22 cellular contexts compared by ENCODE assay signal in genomic region chr5:141810702-141811101, GRCh38.
"Had no signal": no experiment of that assay in that cellular context is flagged by ENCODE, and none has a peak within 500 bp of the region (broad histone marks: within the 10 kb centered on the region; RNA-seq: fewer than 3 reads in every experiment).

No MANE protein-coding gene starts in this region.

- H3K4me3 Mint-ChIP-seq: memory B cell; natural killer cell; stimulated activated naive CD8-positive, alpha-beta T cell treated with anti-CD3 and anti-CD28 coated beads, Interleukin-15, amount 100 ng/mL, for 72 hours had no signal

- H3K27me3 ChIP-seq: dorsolateral prefrontal cortex, ovary, vagina had no signal

- H3K36me3 Mint-ChIP-seq: memory B cell, natural killer cell had no signal

- H3K27ac ChIP-seq: epithelial cell of prostate, gastrocnemius medialis, ovary, psoas muscle, skin epidermis, suprapubic skin, transverse colon, vagina had no signal

- H3K27ac Mint-ChIP-seq: memory B cell; natural killer cell; stimulated activated naive CD8-positive, alpha-beta T cell treated with anti-CD3 and anti-CD28 coated beads, Interleukin-15, amount 100 ng/mL, for 72 hours had no signal

- H3K4me1 Mint-ChIP-seq: memory B cell had no signal

- DNase-seq: dorsolateral prefrontal cortex; effector CD4-positive, alpha-beta T cell; foreskin fibroblast; gastrocnemius medialis; left ventricle myocardium superior; natural killer cell; ovary; posterior cingulate gyrus; psoas muscle; right cardiac atrium; stimulated activated CD4-positive, alpha-beta T cell treated with anti-CD3 and anti-CD28 coated beads, Interleukin-1b, Interleukin-23, amount 100 ng/mL, for 48 hours; stimulated activated CD4-positive, alpha-beta T cell treated with anti-CD3 and anti-CD28 coated beads, Interleukin-4, amount 100 ng/mL, for 1 hour; stimulated activated CD8-positive, alpha-beta memory T cell treated with anti-CD3 and anti-CD28 coated beads, Interleukin-4, amount 100 ng/mL, for 48 hours; stimulated activated naive CD8-positive, alpha-beta T cell treated with anti-CD3 and anti-CD28 coated beads, Interleukin-15, amount 100 ng/mL, for 72 hours; transverse colon had no signal

- ATAC-seq: gastrocnemius medialis, left ventricle myocardium superior had no signal

- H3K9me3 ChIP-seq: gastrocnemius medialis, ovary, psoas muscle, suprapubic skin, transverse colon, vagina had no signal

- H3K9me3 Mint-ChIP-seq: memory B cell; natural killer cell; neural crest cell; stimulated activated naive CD8-positive, alpha-beta T cell treated with anti-CD3 and anti-CD28 coated beads, Interleukin-15, amount 100 ng/mL, for 72 hours had no signal

- H3K4me3 ChIP-seq: gastrocnemius medialis, lung, ovary, psoas muscle, skin epidermis, suprapubic skin, transverse colon, vagina had no signal

- H3K36me3 ChIP-seq: gastrocnemius medialis, ovary, suprapubic skin, transverse colon, vagina had no signal
